In genomic region chr21:43987509-43987908, GRCh38 we compare ENCODE assay signal across 1 cellular context.
TF ChIP-seq lines count a peak whose summit lies in the region.

No MANE protein-coding gene starts in this region.

TF ChIP-seq in SK-N-SH, 30 proteins besides CTCF, POLR2A, EP300 and RAD21 (continued from another document):
- TF ChIP-seq REST (IDR thresholded peaks at IDR 0.05; ENCODE audit: low read depth, low read length): no peak
- TF ChIP-seq JUND (IDR thresholded peaks at IDR 0.05): no peak
TF ChIP-seq in SK-N-SH: peak in this region for 0.
